ENCODE assay signal across 21 cellular contexts in the genomic region with DNA sequence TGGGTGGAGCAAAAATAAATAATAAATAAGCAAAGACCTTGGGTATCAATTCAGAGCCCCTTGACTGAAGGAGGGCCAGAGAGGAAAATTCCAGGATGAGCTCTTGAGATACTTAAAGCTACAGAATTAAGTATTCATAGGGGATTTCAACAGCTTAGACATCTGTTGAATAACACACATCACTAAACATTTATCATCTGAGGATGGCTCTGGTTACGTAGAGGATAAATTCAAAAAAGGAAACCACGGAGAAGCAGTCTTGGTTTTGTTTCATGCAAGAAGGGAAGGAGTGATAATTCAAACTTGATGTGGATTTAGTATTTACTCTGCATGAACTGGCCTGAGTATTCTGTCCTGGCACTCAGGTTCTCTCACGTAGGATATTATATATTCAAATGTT. TPM values are rescaled to one million over a fixed set of nuclear protein-coding genes. Genes with fewer than 3 reads are reported as not detected.
"Had no signal": no experiment of that assay in that cellular context is flagged by ENCODE, and none has a peak within 500 bp of the region (broad histone marks: within the 10 kb centered on the region; RNA-seq: fewer than 3 reads in every experiment).

No MANE protein-coding gene starts in this region.

- H3K36me3 ChIP-seq: right lobe of liver, transverse colon had no signal

- H3K9me3 ChIP-seq: body of pancreas, mucosa of descending colon, right lobe of liver, transverse colon had no signal

- H3K4me1 Mint-ChIP-seq: activated CD4-positive, alpha-beta T cell treated with anti-CD3 and anti-CD28 coated beads, Interleukin-2, amount 10 ng/mL, durations not matched to agents 24 days and 14 days; activated T-helper 17 cell treated with anti-CD3 and anti-CD28 coated beads, Interleukin-2, amount 50 U/mL, for 72 hours; central memory CD8-positive, alpha-beta T cell had no signal

- H3K36me3 Mint-ChIP-seq: natural killer cell had no signal

- H3K27ac Mint-ChIP-seq: activated B cell treated with CpG ODN at 0.5 μM for 24 hours; activated CD4-positive, alpha-beta T cell treated with anti-CD3 and anti-CD28 coated beads, Interleukin-2, amount 10 ng/mL, durations not matched to agents 24 days and 14 days; activated naive CD4-positive, alpha-beta T cell treated with anti-CD3 and anti-CD28 coated beads for 36 hours; activated T-helper 17 cell treated with anti-CD3 and anti-CD28 coated beads, Interleukin-2, amount 50 U/mL, for 72 hours; immature natural killer cell; natural killer cell; progenitor cell of endocrine pancreas; T-helper 1 cell treated with Interleukin-12 subunit alpha and Interleukin-12 subunit beta and Interleukin-4 antibody, amounts not matched to agents 30 μg/mL and 1 μg/mL, for 36 hours had no signal

- H3K27ac ChIP-seq: body of pancreas, epithelial cell of prostate, right lobe of liver had no signal

- DNase-seq: activated B cell treated with CpG ODN at 0.5 μM for 24 hours; activated CD4-positive, alpha-beta T cell treated with anti-CD3 and anti-CD28 coated beads, Interleukin-2, amount 10 ng/mL, durations not matched to agents 24 days and 14 days; activated naive CD4-positive, alpha-beta T cell treated with anti-CD3 and anti-CD28 coated beads for 36 hours; body of pancreas; effector memory CD4-positive, alpha-beta T cell; immature natural killer cell; left cardiac atrium; mucosa of descending colon; natural killer cell; nucleus accumbens; right lobe of liver; stimulated activated CD4-positive, alpha-beta T cell treated with anti-CD3 and anti-CD28 coated beads, Interleukin-2, amount 100 ng/mL, for 24 hours; stimulated activated naive CD4-positive, alpha-beta T cell; substantia nigra; transverse colon had no signal

- H3K4me3 Mint-ChIP-seq: activated B cell treated with CpG ODN at 0.5 μM for 24 hours; activated CD4-positive, alpha-beta T cell treated with anti-CD3 and anti-CD28 coated beads, Interleukin-2, amount 10 ng/mL, durations not matched to agents 24 days and 14 days; activated naive CD4-positive, alpha-beta T cell treated with anti-CD3 and anti-CD28 coated beads for 36 hours; activated T-helper 17 cell treated with anti-CD3 and anti-CD28 coated beads, Interleukin-2, amount 50 U/mL, for 72 hours; central memory CD8-positive, alpha-beta T cell; immature natural killer cell; natural killer cell; T-helper 1 cell treated with Interleukin-12 subunit alpha and Interleukin-12 subunit beta and Interleukin-4 antibody, amounts not matched to agents 30 μg/mL and 1 μg/mL, for 36 hours had no signal

- H3K4me3 ChIP-seq: body of pancreas, lung, mucosa of descending colon, right lobe of liver, transverse colon had no signal

- H3K27me3 Mint-ChIP-seq: activated B cell treated with CpG ODN at 0.5 μM for 24 hours; activated CD4-positive, alpha-beta T cell treated with anti-CD3 and anti-CD28 coated beads, Interleukin-2, amount 10 ng/mL, durations not matched to agents 24 days and 14 days; activated T-helper 17 cell treated with anti-CD3 and anti-CD28 coated beads, Interleukin-2, amount 50 U/mL, for 72 hours; central memory CD8-positive, alpha-beta T cell; progenitor cell of endocrine pancreas had no signal

- ATAC-seq: activated T-helper 17 cell treated with anti-CD3 and anti-CD28 coated beads, Interleukin-2, amount 50 U/mL, for 72 hours; body of pancreas; left cardiac atrium; mucosa of descending colon; natural killer cell; right lobe of liver had no signal

- H3K27me3 ChIP-seq: body of pancreas, right lobe of liver, transverse colon had no signal

- H3K9me3 Mint-ChIP-seq: activated B cell treated with CpG ODN at 0.5 μM for 24 hours; activated CD4-positive, alpha-beta T cell treated with anti-CD3 and anti-CD28 coated beads, Interleukin-2, amount 10 ng/mL, durations not matched to agents 24 days and 14 days; natural killer cell; T-helper 1 cell treated with Interleukin-12 subunit alpha and Interleukin-12 subunit beta and Interleukin-4 antibody, amounts not matched to agents 30 μg/mL and 1 μg/mL, for 36 hours had no signal

RNA-seq across cellular contexts. Expression of gene ARHGAP42, which starts 29.8 kb away (rescaled TPM):
- total RNA-seq: activated CD4-positive, alpha-beta T cell treated with anti-CD3 and anti-CD28 coated beads, Interleukin-2, amount 10 ng/mL, durations not matched to agents 24 days and 14 days; activated naive CD4-positive, alpha-beta T cell treated with anti-CD3 and anti-CD28 coated beads for 36 hours; activated T-helper 17 cell treated with anti-CD3 and anti-CD28 coated beads, Interleukin-2, amount 50 U/mL, for 72 hours had no signal
